ENCODE assay signal across 14 cellular contexts in the genomic region with DNA sequence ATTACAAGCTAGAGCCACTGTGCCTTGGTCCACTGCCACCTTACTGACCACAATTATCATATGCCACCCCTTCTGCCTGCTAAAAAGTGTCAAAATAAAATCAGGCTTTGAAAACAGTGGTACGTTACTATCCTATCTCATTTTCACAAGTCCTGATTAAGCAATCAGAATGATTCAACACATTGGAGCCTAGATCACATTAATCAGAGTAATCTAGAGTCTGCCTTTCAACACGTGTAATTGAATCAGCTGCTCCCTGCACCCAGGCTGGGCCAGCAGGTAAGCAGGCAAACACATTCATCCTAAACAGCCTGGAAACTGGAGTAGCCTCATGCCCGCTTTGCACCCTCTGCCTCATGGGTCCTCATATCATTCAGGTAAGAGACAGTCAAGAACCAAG.
DNase-seq lines count a peak whose midpoint lies in the region; ATAC-seq and TF ChIP-seq lines count a peak whose summit lies in the region.
"Had no signal": no experiment of that assay in that cellular context is flagged by ENCODE, and none has a peak within 500 bp of the region (broad histone marks: within the 10 kb centered on the region; RNA-seq: fewer than 3 reads in every experiment).

No MANE protein-coding gene starts in this region.

- H3K4me1 ChIP-seq in upper lobe of right lung: no peaks in the 10 kb centered on the region

- no peaks in the 10 kb centered on the region for H3K27me3 ChIP-seq in upper lobe of right lung

- no peak overlapping the region for H3K4me3 Mint-ChIP-seq in stimulated activated effector memory CD8-positive, alpha-beta T cell treated with anti-CD3 and anti-CD28 coated beads, Interleukin-12 subunit alpha, Interleukin-12 subunit beta, amount 100 ng/mL, for 72 hours
- H3K4me3 Mint-ChIP-seq: CD14-positive monocyte, mesothelial cell of epicardium had no signal

- peak; percentile 17 for ATAC-seq in left lobe of liver
- no peak for ATAC-seq in stimulated activated effector memory CD8-positive, alpha-beta T cell treated with anti-CD3 and anti-CD28 coated beads, Interleukin-12 subunit alpha, Interleukin-12 subunit beta, amount 100 ng/mL, for 72 hours
- no peak for ATAC-seq in upper lobe of right lung
- ATAC-seq in HG03139 (IDR thresholded peaks at IDR 0.05; ENCODE audit: unreplicated experiment): no peak

- intact Hi-C loops in upper lobe of right lung (cut with DNase I): no loop called here
- intact Hi-C loops in posterior vena cava (cut with DNase I): no loop called here

- no peaks in the 10 kb centered on the region for H3K9me3 ChIP-seq in upper lobe of right lung

- no peak overlapping the region for H3K4me3 ChIP-seq in choroid plexus epithelial cell (ENCODE audit: low read depth, low read length)
- no peak overlapping the region for H3K4me3 ChIP-seq in upper lobe of right lung

- peaks cover 10% of the 10 kb centered on the region for H3K4me1 Mint-ChIP-seq in stimulated activated effector memory CD8-positive, alpha-beta T cell treated with anti-CD3 and anti-CD28 coated beads, Interleukin-12 subunit alpha, Interleukin-12 subunit beta, amount 100 ng/mL, for 72 hours
- H3K4me1 Mint-ChIP-seq: CD14-positive monocyte had no signal

- no peak for TF ChIP-seq CTCF in choroid plexus epithelial cell (conservative IDR thresholded peaks at IDR 0.05; ENCODE audit: low read depth, low read length)
- no peak for TF ChIP-seq CTCF in upper lobe of right lung (IDR thresholded peaks at IDR 0.05)

- H3K27ac Mint-ChIP-seq in stimulated activated effector memory CD8-positive, alpha-beta T cell treated with anti-CD3 and anti-CD28 coated beads, Interleukin-12 subunit alpha, Interleukin-12 subunit beta, amount 100 ng/mL, for 72 hours: no peak overlapping the region
- H3K27ac Mint-ChIP-seq: CD14-positive monocyte, mesothelial cell of epicardium had no signal

- no peaks in the 10 kb centered on the region for H3K36me3 ChIP-seq in upper lobe of right lung

- DNase-seq in DMS 273 (lab: John Stamatoyannopoulos, UW; ENCODE audit: unreplicated experiment) (peak; percentile 63), HT1080 (ENCODE audit: low read depth) (peak; percentile 69), choroid plexus epithelial cell (ENCODE audit: low read depth) (peak; percentile 68), left lobe of liver (ENCODE audit: low spot score) (no peak), upper lobe of right lung (no peak), posterior vena cava (ENCODE audit: low spot score) (no peak)
- no peak for DNase-seq in stimulated activated effector memory CD8-positive, alpha-beta T cell treated with anti-CD3 and anti-CD28 coated beads, Interleukin-12 subunit alpha, Interleukin-12 subunit beta, amount 100 ng/mL, for 72 hours (ENCODE audit: low spot score in 2 of 2)
- DNase-seq: activated naive CD4-positive, alpha-beta T cell treated with Interleukin-2 at 50 U/mL for 16 hours; glutamatergic neuron; NCI-H1436 treated with DMSO at 0.1 percent for 48 hours; T-helper 1 cell had no signal

- no peaks in the 10 kb centered on the region for H3K9me3 Mint-ChIP-seq in stimulated activated effector memory CD8-positive, alpha-beta T cell treated with anti-CD3 and anti-CD28 coated beads, Interleukin-12 subunit alpha, Interleukin-12 subunit beta, amount 100 ng/mL, for 72 hours
- H3K9me3 Mint-ChIP-seq: CD14-positive monocyte, mesothelial cell of epicardium had no signal

- no peak overlapping the region for H3K27ac ChIP-seq in upper lobe of right lung

- no peaks in the 10 kb centered on the region for H3K36me3 Mint-ChIP-seq in stimulated activated effector memory CD8-positive, alpha-beta T cell treated with anti-CD3 and anti-CD28 coated beads, Interleukin-12 subunit alpha, Interleukin-12 subunit beta, amount 100 ng/mL, for 72 hours
- H3K36me3 Mint-ChIP-seq: CD14-positive monocyte, mesothelial cell of epicardium had no signal

Comparison
In these comparisons a context has a peak if more than half of its experiments do, and no peak if none do; other contexts are left out.
1. DNase-seq: peak in DMS 273 (single experiment), HT1080 (single experiment) and choroid plexus epithelial cell (single experiment); none in left lobe of liver (single experiment), stimulated activated effector memory CD8-positive, alpha-beta T cell treated with anti-CD3 and anti-CD28 coated beads, Interleukin-12 subunit alpha, Interleukin-12 subunit beta, amount 100 ng/mL, for 72 hours (0 of 2), upper lobe of right lung (single experiment) and posterior vena cava (single experiment).